22 cellular contexts compared by ENCODE assay signal in genomic region chr9:135297716-135298075, GRCh38.
"Had no signal": no experiment of that assay in that cellular context is flagged by ENCODE, and none has a peak within 500 bp of the region (broad histone marks: within the 10 kb centered on the region; RNA-seq: fewer than 3 reads in every experiment).

No MANE protein-coding gene starts in this region.

- H3K4me3 ChIP-seq: body of pancreas, heart right ventricle, transverse colon, vagina had no signal

- H3K36me3 Mint-ChIP-seq: mesothelial cell of epicardium; naive thymus-derived CD8-positive, alpha-beta T cell; stimulated activated memory B cell treated with anti-CD40 and anti-IgM and Interleukin-4, amounts not matched to agents 10 μg/mL and 1 μg/mL and 100 μg/mL, for 72 hours; WTC11 had no signal

- H3K4me1 Mint-ChIP-seq: mesothelial cell of epicardium; naive thymus-derived CD8-positive, alpha-beta T cell; stimulated activated memory B cell treated with anti-CD40 and anti-IgM and Interleukin-4, amounts not matched to agents 10 μg/mL and 1 μg/mL and 100 μg/mL, for 72 hours had no signal

- H3K36me3 ChIP-seq: heart right ventricle, transverse colon, vagina had no signal

- ATAC-seq: activated T-cell treated with anti-CD3 and anti-CD28 coated beads, Interleukin-2, amount 50 U/mL, for 72 hours; heart right ventricle; naive thymus-derived CD8-positive, alpha-beta T cell; sciatic nerve; stimulated activated memory B cell treated with anti-CD40 and anti-IgM and Interleukin-4, amounts not matched to agents 10 μg/mL and 1 μg/mL and 100 μg/mL, for 72 hours; WTC11 had no signal

- FAIRE-seq: keratinocyte, small intestine had no signal

- H3K9me3 ChIP-seq: body of pancreas, heart right ventricle, transverse colon, vagina had no signal

- H3K27me3 ChIP-seq: body of pancreas, vagina had no signal

- H3K4me3 Mint-ChIP-seq: activated T-cell treated with anti-CD3 and anti-CD28 coated beads, Interleukin-2, amount 50 U/mL, for 72 hours; dendritic cell treated with granulocyte-macrophage colony-stimulating factor and Interleukin-4, amounts not matched to agents 40 ng/mL and 50 ng/mL, for 4 days; mesothelial cell of epicardium; naive thymus-derived CD8-positive, alpha-beta T cell; stimulated activated memory B cell treated with anti-CD40 and anti-IgM and Interleukin-4, amounts not matched to agents 10 μg/mL and 1 μg/mL and 100 μg/mL, for 72 hours; T-helper 1 cell treated with Interleukin-12 subunit alpha and Interleukin-12 subunit beta and Interleukin-4 antibody, amounts not matched to agents 30 μg/mL and 1 μg/mL, for 36 hours; WTC11 had no signal

- H3K27ac Mint-ChIP-seq: activated T-cell treated with anti-CD3 and anti-CD28 coated beads, Interleukin-2, amount 50 U/mL, for 72 hours; dendritic cell treated with granulocyte-macrophage colony-stimulating factor and Interleukin-4, amounts not matched to agents 40 ng/mL and 50 ng/mL, for 4 days; mesothelial cell of epicardium; naive thymus-derived CD8-positive, alpha-beta T cell; stimulated activated memory B cell treated with anti-CD40 and anti-IgM and Interleukin-4, amounts not matched to agents 10 μg/mL and 1 μg/mL and 100 μg/mL, for 72 hours; T-helper 1 cell treated with Interleukin-12 subunit alpha and Interleukin-12 subunit beta and Interleukin-4 antibody, amounts not matched to agents 30 μg/mL and 1 μg/mL, for 36 hours; WTC11 had no signal

- H3K27ac ChIP-seq: heart right ventricle, transverse colon, vagina had no signal

- H3K9me3 Mint-ChIP-seq: activated T-cell treated with anti-CD3 and anti-CD28 coated beads, Interleukin-2, amount 50 U/mL, for 72 hours; dendritic cell treated with granulocyte-macrophage colony-stimulating factor and Interleukin-4, amounts not matched to agents 40 ng/mL and 50 ng/mL, for 4 days; mesothelial cell of epicardium; naive thymus-derived CD8-positive, alpha-beta T cell; stimulated activated memory B cell treated with anti-CD40 and anti-IgM and Interleukin-4, amounts not matched to agents 10 μg/mL and 1 μg/mL and 100 μg/mL, for 72 hours; T-helper 1 cell treated with Interleukin-12 subunit alpha and Interleukin-12 subunit beta and Interleukin-4 antibody, amounts not matched to agents 30 μg/mL and 1 μg/mL, for 36 hours; WTC11 had no signal

- H3K4me1 ChIP-seq: heart right ventricle, transverse colon, vagina had no signal

- DNase-seq: activated gamma-delta T cell; activated naive CD4-positive, alpha-beta T cell treated with anti-CD3 and anti-CD28 coated beads, Interleukin-2, amount 50 U/mL, for 16 hours; activated T-cell treated with anti-CD3 and anti-CD28 coated beads, Interleukin-2, amount 50 U/mL, for 72 hours; anterior cingulate cortex; effector CD4-positive, alpha-beta T cell; erythroblast; foreskin fibroblast; heart right ventricle; small intestine; stimulated activated CD4-positive, alpha-beta T cell treated with anti-CD3 and anti-CD28 coated beads, Interleukin-15, amount 100 ng/mL, for 24 hours; T1000; transverse colon had no signal
